8 cellular contexts compared by ENCODE assay signal in genomic region chr21:42360317-42360716, GRCh38. TPM values are rescaled to one million over a fixed set of nuclear protein-coding genes. Genes with fewer than 3 reads are reported as not detected.
DNase-seq lines count a peak whose midpoint lies in the region; ATAC-seq, FAIRE-seq and TF ChIP-seq lines count a peak whose summit lies in the region.
"Had no signal": no experiment of that assay in that cellular context is flagged by ENCODE, and none has a peak within 500 bp of the region (broad histone marks: within the 10 kb centered on the region; RNA-seq: fewer than 3 reads in every experiment).

No MANE protein-coding gene starts in this region.

- no peaks in the 10 kb centered on the region for H3K36me3 ChIP-seq in GM12878 (ENCODE audit: control insufficient read depth in 2 of 2, insufficient read depth in 2 of 2, low read length in 1 of 2)
- H3K36me3 ChIP-seq: brain microvascular endothelial cell, thoracic aorta had no signal

- SMC1A ChIA-PET in GM12878 (lab: Charles Lee; ENCODE audit: uncharacterized antibody, unreplicated experiment): interaction anchor here (0.9 to 1.3 kb wide), 4 partner anchors 18 to 176 kb away, joined by 3 to 6 read pairs (median 4); no protein-coding TSS in a partner anchor

- peak; percentile 50 for TF ChIP-seq RAD21 in GM12878 (IDR thresholded peaks at IDR 0.05; ENCODE audit: insufficient read depth, low read depth, low read length)

- no peak overlapping the region for H2AFZ ChIP-seq in GM12878 (ENCODE audit: control insufficient read depth, low read depth, low read length)

- TF ChIP-seq POLR2A in GM12878 (IDR thresholded peaks at IDR 0.05; ENCODE audit: low read depth, low read length): no peak

- TF ChIP-seq EP300 in GM12878 (IDR thresholded peaks at IDR 0.05; ENCODE audit: borderline replicate concordance in 1 of 2, control insufficient read depth in 1 of 2, low read depth in 2 of 2, low read length in 2 of 2): no peak

- H3K4me2 ChIP-seq in GM12878 (ENCODE audit: control insufficient read depth, insufficient read depth): no peak overlapping the region

- no peak for FAIRE-seq in GM12878 (lab: Jason Lieb, UNC)

- H3K9ac ChIP-seq in GM12878 (ENCODE audit: control insufficient read depth, insufficient read depth, low read length): no peak overlapping the region

- no peaks in the 10 kb centered on the region for H3K79me2 ChIP-seq in GM12878 (ENCODE audit: control insufficient read depth, insufficient read depth, low read length)

- H3K27me3 ChIP-seq in GM12878 (replicated peaks in 1 of 2; ENCODE audit: control insufficient read depth in 2 of 2, insufficient read depth in 2 of 2, low read length in 1 of 2): no peaks in the 10 kb centered on the region; a peak in 2 of 4 replicates
- H3K27me3 ChIP-seq: brain microvascular endothelial cell had no signal

- in situ Hi-C loops in GM12878 (cut with MboI): no loop called here

- RAD21 ChIA-PET in GM12878 (lab: Charles Lee; ENCODE audit: unreplicated experiment): interaction anchor here (1.2 kb wide), 1 partner anchor 81 kb away, joined by 3 read pairs; no protein-coding TSS in a partner anchor

- no peak for DNase-seq in GM10266 (ENCODE audit: extremely low spot score)
- DNase-seq in HFF-Myc (ENCODE audit: extremely low read depth, low read depth): no peak
- DNase-seq in GM12878 (ENCODE audit: low read depth, low spot score): no peak
- no peak for DNase-seq in DMS53 treated with DMSO at 0.1 percent for 48 hours (lab: John Stamatoyannopoulos, UW; ENCODE audit: unreplicated experiment)
- DNase-seq: brain microvascular endothelial cell, NCI-H1092 treated with DMSO at 0.1 percent for 48 hours had no signal

- no TSS peak for BruUV-seq in GM12878 (replicated peaks; lab: Mats Ljungman, UMichigan)

- intact Hi-C loops in GM12878 (cut with micrococcal nuclease; ENCODE audit: unreplicated experiment): no loop called here

- POLR2A ChIA-PET in GM12878 (lab: Charles Lee): no interaction called here

- peaks cover 13% of the 10 kb centered on the region for H3K9me3 ChIP-seq in GM12878 (replicated peaks; ENCODE audit: control insufficient read depth, insufficient read depth, low read length)

- WGBS in GM12878 (ENCODE audit: insufficient coverage, insufficient replicate concordance, low lambda C conversion rate, missing lambda C conversion rate): 50% methylated on average over 2 of the region's 2 CpGs

- H3K4me1 ChIP-seq in GM12878 (ENCODE audit: control insufficient read depth, insufficient read depth, low read length): peaks cover 11% of the 10 kb centered on the region

- no peak overlapping the region for H3K27ac ChIP-seq in GM12878 (ENCODE audit: control insufficient read depth, insufficient read depth)
- H3K27ac ChIP-seq: brain microvascular endothelial cell, thoracic aorta had no signal

- ATAC-seq in GM12878 (no peak), GM18517 (IDR thresholded peaks at IDR 0.05; ENCODE audit: unreplicated experiment) (no peak)

- H3K4me3 ChIP-seq in HFF-Myc (replicated peaks; ENCODE audit: low read depth, low read length): no peak overlapping the region
- no peak overlapping the region for H3K4me3 ChIP-seq in GM12878
- H3K4me3 ChIP-seq: thoracic aorta had no signal

- H4K20me1 ChIP-seq in GM12878 (ENCODE audit: control insufficient read depth, insufficient read depth): no peaks in the 10 kb centered on the region

- CTCF ChIA-PET in GM12878 (lab: Yijun Ruan, JAX): interaction anchor here (0.9 to 1.8 kb wide), 6 partner anchors 24 to 176 kb away, joined by 3 to 7 read pairs (median 3); no protein-coding TSS in a partner anchor

- TF ChIP-seq CTCF in GM10266 (IDR thresholded peaks at IDR 0.05; ENCODE audit: control insufficient read depth, insufficient read depth, low read depth, missing control alignments) (peak; percentile 32), HFF-Myc (IDR thresholded peaks at IDR 0.05; ENCODE audit: low read depth, low read length, missing control alignments) (peak; percentile 20), GM12878 (IDR thresholded peaks at IDR 0.05 in 2 of 3, conservative IDR thresholded peaks at IDR 0.05 in 1 of 3; ENCODE audit: control insufficient read depth in 2 of 3, extremely low read depth in 1 of 3, insufficient read depth in 1 of 3, low read depth in 3 of 3, low read length in 3 of 3) (peak; percentile 5 to 19 (median 16); a peak in 2 of 6 replicates)

RNA-seq across cellular contexts. Expression of gene TFF1, which starts 6.0 kb away (rescaled TPM):
- total RNA-seq in GM12878 (2013; cell fraction: nucleolus; rRNA removed): not detected in 2 replicates
- total RNA-seq in GM12878 (2014; rRNA removed) (not detected in 2 replicates), GM12878 (2014; rRNA removed; fragmentation: Illumina TruSeq; extraction: Trizol) (not detected in 2 replicates), GM12878 (2021) (0.40 TPM in 1 of 2 replicates, not detected in the other)
- polyA plus RNA-seq in GM12878 (2011; ENCODE audit: low read depth): not detected
- polyA plus RNA-seq in GM12878 (2011; rRNA removed) (not detected in 2 replicates), GM12878 (2014; fragmentation: Illumina TruSeq; extraction: Trizol) (not detected in 2 replicates), GM12878 (2014; fragmentation: Nextera tagmentation; extraction: Ambion mirVana) (under 1 TPM in 1 of 2 experiments, not detected in 1; 0.13 TPM), GM12878 (2014; rRNA removed) (0.24 TPM in 1 of 2 replicates, not detected in the other), GM12878 (2016; fragmentation: Nextera tagmentation; extraction: Ambion mirVana) (not detected)
- not detected in 2 replicates for polyA plus RNA-seq in GM12878 (2011; cell fraction: cytosol; rRNA removed)
- not detected in 2 replicates for polyA plus RNA-seq in GM12878 (2011; cell fraction: nucleus; rRNA removed)
- not detected in 2 replicates for polyA plus RNA-seq in GM12878 (2012)
- polyA minus RNA-seq in GM12878 (2011; rRNA and poly(A)+ RNA removed): not detected in 2 replicates
- not detected in 2 replicates for polyA minus RNA-seq in GM12878 (2011; cell fraction: cytosol; rRNA and poly(A)+ RNA removed)
- polyA minus RNA-seq in GM12878 (2011; cell fraction: nucleus; rRNA and poly(A)+ RNA removed): not detected in 2 replicates

RNA-seq across cellular contexts. Expression of gene TFF2, which starts 9.5 kb away (rescaled TPM):
- not detected in 2 replicates for total RNA-seq in GM12878 (2013; cell fraction: nucleolus; rRNA removed)
- total RNA-seq in GM12878 (2014; rRNA removed): not detected in 2 replicates
- not detected in 2 replicates for total RNA-seq in GM12878 (2014; rRNA removed; fragmentation: Illumina TruSeq; extraction: Trizol)
- total RNA-seq in GM12878 (2021): not detected in 2 replicates
- polyA plus RNA-seq in GM12878 (2011; ENCODE audit: low read depth): not detected
- 0.24 and 0.56 TPM in 2 replicates for polyA plus RNA-seq in GM12878 (2011; rRNA removed)
- polyA plus RNA-seq in GM12878 (2011; cell fraction: cytosol; rRNA removed): 0.37 and 0.45 TPM in 2 replicates
- polyA plus RNA-seq in GM12878 (2011; cell fraction: nucleus; rRNA removed): 0.28 TPM in 1 of 2 replicates, not detected in the other
- polyA plus RNA-seq in GM12878 (2012): not detected in 2 replicates
- not detected in 2 replicates for polyA plus RNA-seq in GM12878 (2014; fragmentation: Illumina TruSeq; extraction: Trizol)
- polyA plus RNA-seq in GM12878 (2014; fragmentation: Nextera tagmentation; extraction: Ambion mirVana): not detected
- not detected in 2 replicates for polyA plus RNA-seq in GM12878 (2014; rRNA removed)
- polyA plus RNA-seq in GM12878 (2016; fragmentation: Nextera tagmentation; extraction: Ambion mirVana): not detected
- polyA minus RNA-seq in GM12878 (2011; rRNA and poly(A)+ RNA removed): not detected in 2 replicates
- not detected in 2 replicates for polyA minus RNA-seq in GM12878 (2011; cell fraction: cytosol; rRNA and poly(A)+ RNA removed)
- polyA minus RNA-seq in GM12878 (2011; cell fraction: nucleus; rRNA and poly(A)+ RNA removed): not detected in 2 replicates

RNA-seq across cellular contexts. Expression of gene TMPRSS3, which starts 35.5 kb away (rescaled TPM):
- total RNA-seq in GM12878 (2013; cell fraction: nucleolus; rRNA removed): 4.1 and 4.2 TPM in 2 replicates
- 0.65 and 1.4 TPM in 2 replicates for total RNA-seq in GM12878 (2014; rRNA removed)
- 0.63 and 0.83 TPM in 2 replicates for total RNA-seq in GM12878 (2014; rRNA removed; fragmentation: Illumina TruSeq; extraction: Trizol)
- 0.90 and 1.2 TPM in 2 replicates for total RNA-seq in GM12878 (2021)
- polyA plus RNA-seq in GM12878 (2011; ENCODE audit: low read depth): 13.4 TPM
- polyA plus RNA-seq in GM12878 (2011; rRNA removed): not detected in 2 replicates
- 0.03 TPM in 1 of 2 replicates, not detected in the other for polyA plus RNA-seq in GM12878 (2011; cell fraction: cytosol; rRNA removed)
- polyA plus RNA-seq in GM12878 (2011; cell fraction: nucleus; rRNA removed): 0.13 TPM in 1 of 2 replicates, not detected in the other
- polyA plus RNA-seq in GM12878 (2012): 16.4 and 22.8 TPM in 2 replicates
- 0.17 and 0.51 TPM in 2 replicates for polyA plus RNA-seq in GM12878 (2014; fragmentation: Illumina TruSeq; extraction: Trizol)
- polyA plus RNA-seq in GM12878 (2014; fragmentation: Nextera tagmentation; extraction: Ambion mirVana): 1 to 10 TPM in 1 of 2 experiments, under 1 TPM in 1; 0.82 to 1.5 TPM
- polyA plus RNA-seq in GM12878 (2014; rRNA removed): 0.51 and 1.3 TPM in 2 replicates
- under 1 TPM; 0.56 to 0.59 TPM for polyA plus RNA-seq in GM12878 (2016; fragmentation: Nextera tagmentation; extraction: Ambion mirVana)
- 0.10 TPM in 1 of 2 replicates, not detected in the other for polyA minus RNA-seq in GM12878 (2011; rRNA and poly(A)+ RNA removed)
- polyA minus RNA-seq in GM12878 (2011; cell fraction: cytosol; rRNA and poly(A)+ RNA removed): 1.6 TPM in 1 of 2 replicates, not detected in the other
- polyA minus RNA-seq in GM12878 (2011; cell fraction: nucleus; rRNA and poly(A)+ RNA removed): not detected in 2 replicates
- total RNA-seq: thoracic aorta had no signal

RNA-seq across cellular contexts. Expression of gene UBASH3A, which starts 43.4 kb away (rescaled TPM):
- total RNA-seq in GM12878 (2013; cell fraction: nucleolus; rRNA removed): 1.8 and 1.9 TPM in 2 replicates
- 0.05 and 0.17 TPM in 2 replicates for total RNA-seq in GM12878 (2014; rRNA removed)
- 0.05 and 0.13 TPM in 2 replicates for total RNA-seq in GM12878 (2014; rRNA removed; fragmentation: Illumina TruSeq; extraction: Trizol)
- total RNA-seq in GM12878 (2021): 0.27 and 0.28 TPM in 2 replicates
- polyA plus RNA-seq in GM12878 (2011; ENCODE audit: low read depth): 0.16 TPM
- 0.16 and 0.33 TPM in 2 replicates for polyA plus RNA-seq in GM12878 (2011; rRNA removed)
- 0.36 and 0.57 TPM in 2 replicates for polyA plus RNA-seq in GM12878 (2011; cell fraction: cytosol; rRNA removed)
- polyA plus RNA-seq in GM12878 (2011; cell fraction: nucleus; rRNA removed): 1.8 and 2.2 TPM in 2 replicates
- 0.26 and 0.59 TPM in 2 replicates for polyA plus RNA-seq in GM12878 (2012)
- polyA plus RNA-seq in GM12878 (2014; fragmentation: Illumina TruSeq; extraction: Trizol): 0.17 and 0.21 TPM in 2 replicates
- under 1 TPM in 1 of 2 experiments, not detected in 1; 0.04 TPM for polyA plus RNA-seq in GM12878 (2014; fragmentation: Nextera tagmentation; extraction: Ambion mirVana)
- polyA plus RNA-seq in GM12878 (2014; rRNA removed): 0.20 and 0.23 TPM in 2 replicates
- under 1 TPM; 0.26 to 0.39 TPM for polyA plus RNA-seq in GM12878 (2016; fragmentation: Nextera tagmentation; extraction: Ambion mirVana)
- 0.72 TPM in 1 of 2 replicates, not detected in the other for polyA minus RNA-seq in GM12878 (2011; rRNA and poly(A)+ RNA removed)
- 0.73 TPM in 1 of 2 replicates, not detected in the other for polyA minus RNA-seq in GM12878 (2011; cell fraction: cytosol; rRNA and poly(A)+ RNA removed)
- 0.73 and 0.86 TPM in 2 replicates for polyA minus RNA-seq in GM12878 (2011; cell fraction: nucleus; rRNA and poly(A)+ RNA removed)

RNA-seq across cellular contexts. Expression of gene TFF3, which starts 45.1 kb away (rescaled TPM):
- not detected in 2 replicates for total RNA-seq in GM12878 (2013; cell fraction: nucleolus; rRNA removed)
- total RNA-seq in GM12878 (2014; rRNA removed) (not detected in 2 replicates), GM12878 (2014; rRNA removed; fragmentation: Illumina TruSeq; extraction: Trizol) (not detected in 2 replicates), GM12878 (2021) (0.74 TPM in 1 of 2 replicates, not detected in the other)
- not detected for polyA plus RNA-seq in GM12878 (2011; ENCODE audit: low read depth)
- polyA plus RNA-seq in GM12878 (2011; rRNA removed) (not detected in 2 replicates), GM12878 (2014; fragmentation: Illumina TruSeq; extraction: Trizol) (not detected in 2 replicates), GM12878 (2014; fragmentation: Nextera tagmentation; extraction: Ambion mirVana) (not detected), GM12878 (2014; rRNA removed) (not detected in 2 replicates), GM12878 (2016; fragmentation: Nextera tagmentation; extraction: Ambion mirVana) (not detected)
- not detected in 2 replicates for polyA plus RNA-seq in GM12878 (2011; cell fraction: cytosol; rRNA removed)
- polyA plus RNA-seq in GM12878 (2011; cell fraction: nucleus; rRNA removed): not detected in 2 replicates
- polyA plus RNA-seq in GM12878 (2012): not detected in 2 replicates
- polyA minus RNA-seq in GM12878 (2011; rRNA and poly(A)+ RNA removed): not detected in 2 replicates
- not detected in 2 replicates for polyA minus RNA-seq in GM12878 (2011; cell fraction: cytosol; rRNA and poly(A)+ RNA removed)
- not detected in 2 replicates for polyA minus RNA-seq in GM12878 (2011; cell fraction: nucleus; rRNA and poly(A)+ RNA removed)
